In genomic region chr6:127420558-127420957, GRCh38 we compare ENCODE assay signal across 1 cellular context.
TF ChIP-seq lines count a peak whose summit lies in the region.

No MANE protein-coding gene starts in this region.

TF ChIP-seq in SK-N-SH, 30 proteins besides CTCF, POLR2A, EP300 and RAD21 (continued from another document):
- TF ChIP-seq JUND (IDR thresholded peaks at IDR 0.05) (peak; percentile 76), REST (IDR thresholded peaks at IDR 0.05; ENCODE audit: low read depth, low read length) (0 out of 2 replicates have a peak, but pooled peaks have one; percentile 55), FOXM1 (IDR thresholded peaks at IDR 0.05; ENCODE audit: low read depth) (no peak), EZH2phosphoT487 (IDR thresholded peaks at IDR 0.05; ENCODE audit: borderline replicate concordance, low read depth) (no peak), NFIC (IDR thresholded peaks at IDR 0.05; ENCODE audit: borderline replicate concordance) (no peak), CHD2 (IDR thresholded peaks at IDR 0.05; ENCODE audit: low read length, partially characterized antibody) (no peak), RXRA (IDR thresholded peaks at IDR 0.05; ENCODE audit: borderline replicate concordance, low read depth) (no peak), FOXJ3 (CRISPR knock-in tag; IDR thresholded peaks at IDR 0.05) (no peak), IRF3 (IDR thresholded peaks at IDR 0.05; ENCODE audit: low read depth, low read length) (no peak), RCOR1 (IDR thresholded peaks at IDR 0.05; ENCODE audit: low read length) (no peak), ELF1 (IDR thresholded peaks at IDR 0.05) (no peak), FOSL2 (IDR thresholded peaks at IDR 0.05; ENCODE audit: borderline replicate concordance, low read depth) (peak; percentile 89)
- TF ChIP-seq, protein P1, sequence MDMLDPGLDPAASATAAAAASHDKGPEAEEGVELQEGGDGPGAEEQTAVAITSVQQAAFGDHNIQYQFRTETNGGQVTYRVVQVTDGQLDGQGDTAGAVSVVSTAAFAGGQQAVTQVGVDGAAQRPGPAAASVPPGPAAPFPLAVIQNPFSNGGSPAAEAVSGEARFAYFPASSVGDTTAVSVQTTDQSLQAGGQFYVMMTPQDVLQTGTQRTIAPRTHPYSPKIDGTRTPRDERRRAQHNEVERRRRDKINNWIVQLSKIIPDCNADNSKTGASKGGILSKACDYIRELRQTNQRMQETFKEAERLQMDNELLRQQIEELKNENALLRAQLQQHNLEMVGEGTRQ (IDR thresholded peaks at IDR 0.05; ENCODE audit: borderline replicate concordance, low read depth, low read length), result no peak
- TF ChIP-seq, protein P2, sequence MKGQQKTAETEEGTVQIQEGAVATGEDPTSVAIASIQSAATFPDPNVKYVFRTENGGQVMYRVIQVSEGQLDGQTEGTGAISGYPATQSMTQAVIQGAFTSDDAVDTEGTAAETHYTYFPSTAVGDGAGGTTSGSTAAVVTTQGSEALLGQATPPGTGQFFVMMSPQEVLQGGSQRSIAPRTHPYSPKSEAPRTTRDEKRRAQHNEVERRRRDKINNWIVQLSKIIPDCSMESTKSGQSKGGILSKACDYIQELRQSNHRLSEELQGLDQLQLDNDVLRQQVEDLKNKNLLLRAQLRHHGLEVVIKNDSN (IDR thresholded peaks at IDR 0.05; ENCODE audit: borderline replicate concordance, low read depth), result no peak
- TF ChIP-seq, protein P3, sequence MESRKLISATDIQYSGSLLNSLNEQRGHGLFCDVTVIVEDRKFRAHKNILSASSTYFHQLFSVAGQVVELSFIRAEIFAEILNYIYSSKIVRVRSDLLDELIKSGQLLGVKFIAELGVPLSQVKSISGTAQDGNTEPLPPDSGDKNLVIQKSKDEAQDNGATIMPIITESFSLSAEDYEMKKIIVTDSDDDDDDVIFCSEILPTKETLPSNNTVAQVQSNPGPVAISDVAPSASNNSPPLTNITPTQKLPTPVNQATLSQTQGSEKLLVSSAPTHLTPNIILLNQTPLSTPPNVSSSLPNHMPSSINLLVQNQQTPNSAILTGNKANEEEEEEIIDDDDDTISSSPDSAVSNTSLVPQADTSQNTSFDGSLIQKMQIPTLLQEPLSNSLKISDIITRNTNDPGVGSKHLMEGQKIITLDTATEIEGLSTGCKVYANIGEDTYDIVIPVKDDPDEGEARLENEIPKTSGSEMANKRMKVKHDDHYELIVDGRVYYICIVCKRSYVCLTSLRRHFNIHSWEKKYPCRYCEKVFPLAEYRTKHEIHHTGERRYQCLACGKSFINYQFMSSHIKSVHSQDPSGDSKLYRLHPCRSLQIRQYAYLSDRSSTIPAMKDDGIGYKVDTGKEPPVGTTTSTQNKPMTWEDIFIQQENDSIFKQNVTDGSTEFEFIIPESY (IDR thresholded peaks at IDR 0.05; ENCODE audit: borderline replicate concordance, low read depth), result no peak
TF ChIP-seq in SK-N-SH: peak in this region for 5.
